In the genomic region with DNA sequence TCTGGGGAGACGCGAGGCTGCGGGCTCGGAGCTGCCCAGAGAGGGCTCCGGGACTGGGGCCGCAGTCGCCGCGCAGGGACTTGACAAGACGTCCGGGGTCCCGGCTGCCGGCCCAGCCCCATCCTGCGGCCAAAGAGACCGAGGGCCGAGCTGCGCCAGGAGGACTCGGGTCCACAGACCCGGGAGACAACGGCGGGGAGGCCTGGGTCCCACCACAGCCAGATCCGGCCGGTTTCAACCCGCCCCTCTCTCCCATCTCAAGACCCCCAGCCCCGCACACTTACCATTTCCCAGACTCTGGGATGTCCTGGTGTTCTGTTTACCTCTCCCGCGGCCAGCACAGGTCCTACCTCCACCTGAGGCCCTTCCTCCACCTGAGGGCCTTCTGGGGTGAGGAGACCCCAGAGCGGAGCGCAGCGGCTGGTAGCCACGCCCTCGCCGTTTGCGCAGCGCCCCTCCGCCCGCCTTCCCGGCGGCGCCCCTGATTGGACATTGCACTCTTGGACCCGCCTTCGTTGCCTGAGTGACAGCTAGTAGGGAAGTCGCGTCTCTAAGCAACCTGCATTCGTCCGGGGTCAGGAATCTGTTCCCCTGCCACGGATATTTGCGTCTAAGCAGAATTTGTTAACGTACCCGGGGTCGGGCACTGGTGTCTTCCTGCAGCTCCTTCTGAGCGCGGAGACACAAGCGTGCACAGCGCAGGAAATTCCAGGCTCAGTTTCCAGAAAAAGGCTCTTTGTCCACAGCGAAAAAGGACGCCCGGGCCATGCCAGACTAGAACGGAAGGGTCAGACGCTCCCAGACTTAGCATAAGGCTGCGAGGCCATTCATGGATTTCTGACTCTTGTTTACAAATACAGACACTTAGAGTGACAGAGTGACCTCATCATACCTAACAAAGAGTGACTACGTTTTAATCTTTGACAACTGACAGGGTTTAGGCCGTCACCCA, we compare ENCODE assay signal across 8 cellular contexts. TPM values are rescaled to one million over a fixed set of nuclear protein-coding genes. Genes with fewer than 3 reads are reported as not detected.
DNase-seq lines count a peak whose midpoint lies in the region; ATAC-seq and TF ChIP-seq lines count a peak whose summit lies in the region.

A gene (minus strand): TSS at position 446 of the 952 bp plus-strand sequence. CDS start 159 bp downstream, at position 287.

- H3K4me2 ChIP-seq in trophoblast cell (ENCODE audit: low read length), result peak within 1 kb of the TSS; percentile 98

- peaks cover 4% of the 10 kb centered on the region for H3K79me2 ChIP-seq in trophoblast cell (ENCODE audit: control insufficient read depth, insufficient read depth, low read length, poor library complexity)

- H3K79me1 ChIP-seq in trophoblast cell (ENCODE audit: low read length), result peaks cover 8% of the 10 kb centered on the region

- no peak within 1 kb of the TSS for H3K23ac ChIP-seq in trophoblast cell (ENCODE audit: low read length)

- H3K9me3 ChIP-seq in HAP-1 (no peaks in the 10 kb centered on the region), adrenal gland (replicated peaks in 1 of 3) (no peaks in the 10 kb centered on the region), heart left ventricle (no peaks in the 10 kb centered on the region), trophoblast cell (ENCODE audit: insufficient read depth, low read depth, low read length) (no peaks in the 10 kb centered on the region), tibial nerve (no peaks in the 10 kb centered on the region)

- no peak within 1 kb of the TSS for H2BK5ac ChIP-seq in trophoblast cell (ENCODE audit: low read depth, low read length, poor library complexity)

- H2BK120ac ChIP-seq in trophoblast cell (ENCODE audit: insufficient read depth, low read length, poor library complexity), result peak within 1 kb of the TSS; percentile 38

- peak within 1 kb of the TSS in 4 of 5 donors; percentile 30 to 85 (median 70) for H3K27ac ChIP-seq in adrenal gland
- peak within 1 kb of the TSS; percentile 39 to 87 (median 76) for H3K27ac ChIP-seq in heart left ventricle
- H3K27ac ChIP-seq in trophoblast cell (ENCODE audit: low read depth, low read length), result no peak within 1 kb of the TSS
- peak within 1 kb of the TSS; percentile 47 to 91 (median 85) for H3K27ac ChIP-seq in tibial nerve

- peak within 1 kb of the TSS; percentile 81 for H4K8ac ChIP-seq in trophoblast cell (ENCODE audit: low read depth, low read length)

- ATAC-seq in heart left ventricle, result peak; percentile 98 to 100 (median 100)

- H3K27me3 ChIP-seq in HAP-1 (ENCODE audit: low read depth) (no peaks in the 10 kb centered on the region), adrenal gland (no peaks in the 10 kb centered on the region), heart left ventricle (no peaks in the 10 kb centered on the region), trophoblast cell (ENCODE audit: insufficient read depth, low read length) (no peaks in the 10 kb centered on the region), tibial nerve (no peaks in the 10 kb centered on the region)

- H3K4me3 ChIP-seq in HAP-1, result peak within 1 kb of the TSS; percentile 79
- peak within 1 kb of the TSS; percentile 35 to 99 (median 72) for H3K4me3 ChIP-seq in adrenal gland
- H3K4me3 ChIP-seq in heart left ventricle, result peak within 1 kb of the TSS; percentile 80 to 99 (median 94)
- H3K4me3 ChIP-seq in trophoblast cell (ENCODE audit: low read depth, low read length), result peak within 1 kb of the TSS; percentile 86
- H3K4me3 ChIP-seq in tibial nerve, result peak within 1 kb of the TSS; percentile 61 to 95 (median 79)

- intact Hi-C loops in adrenal gland (cut with DNase I), result no loop called here
- intact Hi-C loops in heart left ventricle (cut with DNase I), result loop anchor here in 3 of 10 donors (1.0 to 10.0 kb wide), 5 partner anchors 11 to 80 kb away; a partner anchor contains a TSS

- TF ChIP-seq POLR2A in adrenal gland (IDR thresholded peaks at IDR 0.05) (peak in 1 of 2 donors; percentile 24), heart left ventricle (IDR thresholded peaks at IDR 0.05) (peak in 1 of 2 donors; percentile 51), tibial nerve (IDR thresholded peaks at IDR 0.05) (peak in 1 of 2 donors; percentile 44)

- WGBS in adrenal gland, 4 donors, result 1% methylated on average over 32 to 63 of the region's 63 CpGs
- 0 to 1% (median 1%) methylated on average over 44 to 63 of the region's 63 CpGs for WGBS in heart left ventricle, 4 donors
- WGBS in trophoblast cell (ENCODE audit: extremely low coverage, insufficient coverage, insufficient read length), result no CpG with 5 or more reads among the region's 63 CpGs
- WGBS in tibial nerve, 2 donors, result 1% methylated on average over 28 to 46 of the region's 63 CpGs

- H3K14ac ChIP-seq in trophoblast cell (ENCODE audit: low read length), result peak within 1 kb of the TSS; percentile 86

- H3K4ac ChIP-seq in trophoblast cell (ENCODE audit: low read depth, low read length), result peak within 1 kb of the TSS; percentile 16

- H3K18ac ChIP-seq in trophoblast cell (ENCODE audit: low read length), result peak within 1 kb of the TSS; percentile 76

- peak within 1 kb of the TSS; percentile 96 for H2AFZ ChIP-seq in trophoblast cell (ENCODE audit: insufficient read depth, low read length, poor library complexity)

- H2BK12ac ChIP-seq in trophoblast cell (ENCODE audit: low read length), result no peak within 1 kb of the TSS

- no peaks in the 10 kb centered on the region for H3K4me1 ChIP-seq in HAP-1
- peaks cover 3 to 11% of the 10 kb centered on the region in 2 donors for H3K4me1 ChIP-seq in adrenal gland (replicated peaks in 1 of 2)
- H3K4me1 ChIP-seq in heart left ventricle, result peaks cover 0 to 27% (median 13%) of the 10 kb centered on the region in 12 donors
- peaks cover 4 to 7% of the 10 kb centered on the region in 2 experiments for H3K4me1 ChIP-seq in trophoblast cell (ENCODE audit: control insufficient read depth in 1 of 2, insufficient read depth in 2 of 2, low read length in 2 of 2)
- H3K4me1 ChIP-seq in tibial nerve, result peaks cover 0 to 25% (median 8%) of the 10 kb centered on the region in 4 donors

- H3K9ac ChIP-seq in trophoblast cell (ENCODE audit: low read length), result peak within 1 kb of the TSS; percentile 83

- DNase-seq in GF-D8 (lab: John Stamatoyannopoulos, UW) (peak; percentile 50), HAP-1 (ENCODE audit: low spot score in 2 of 2) (peak; percentile 89 to 95), NCI-H1092 (lab: John Stamatoyannopoulos, UW) (peak; percentile 92), SW 1271 (lab: John Stamatoyannopoulos, UW) (peak; percentile 55 to 82), adrenal gland (peak; percentile 84 to 96 (median 93)), heart left ventricle (peak; percentile 91 to 95 (median 93)), trophoblast cell (peak; percentile 75 to 92), tibial nerve (ENCODE audit: low spot score in 2 of 2) (peak; percentile 82 to 96)

- H4K91ac ChIP-seq in trophoblast cell (ENCODE audit: low read depth, low read length), result peak within 1 kb of the TSS; percentile 19

- no peak within 1 kb of the TSS for H2AK5ac ChIP-seq in trophoblast cell (ENCODE audit: low read length)

- in situ Hi-C loops in HAP-1 (cut with MboI; ENCODE audit: low sequenced_read_pairs), result no loop called here

- peak within 1 kb of the TSS; percentile 67 for H4K12ac ChIP-seq in trophoblast cell (ENCODE audit: low read depth, low read length)

- no peaks in the 10 kb centered on the region for H3K36me3 ChIP-seq in HAP-1 (replicated peaks)
- H3K36me3 ChIP-seq in adrenal gland (replicated peaks in 1 of 2), result no peaks in the 10 kb centered on the region
- H3K36me3 ChIP-seq in heart left ventricle, result no peaks in the 10 kb centered on the region
- no peaks in the 10 kb centered on the region for H3K36me3 ChIP-seq in trophoblast cell (ENCODE audit: control insufficient read depth in 1 of 2, insufficient read depth in 2 of 2, low read length in 2 of 2)
- H3K36me3 ChIP-seq in tibial nerve, result no peaks in the 10 kb centered on the region

- no peak for TF ChIP-seq CTCF in adrenal gland (IDR thresholded peaks at IDR 0.05)
- TF ChIP-seq CTCF in heart left ventricle (IDR thresholded peaks at IDR 0.05), result no peak
- TF ChIP-seq CTCF in tibial nerve (IDR thresholded peaks at IDR 0.05), result no peak

- TF ChIP-seq EP300 in tibial nerve (IDR thresholded peaks at IDR 0.05), result peak; percentile 49 to 86

RNA-seq across cellular contexts. Expression of the gene that starts here (rescaled TPM):
- total RNA-seq in adrenal gland (1 to 10 TPM; 1.4 to 5.4 (median 3.6) TPM), heart left ventricle (1 to 10 TPM in 8 of 9 donors, under 1 TPM in 1; 0.89 to 2.9 (median 1.7) TPM), tibial nerve (1 to 10 TPM; 2.9 to 4.8 (median 4.5) TPM)
- polyA plus RNA-seq in adrenal gland (1 to 10 TPM; 1.2 to 2.9 (median 1.9) TPM), heart left ventricle (1 to 10 TPM; 1.3 TPM)
- polyA plus RNA-seq in trophoblast cell (2013), result 1.1 and 1.2 TPM in 2 replicates
